Comparison of ENCODE assay signal across 6 cellular contexts in genomic region chr1:153962088-153963029, GRCh38. TPM values are rescaled to one million over a fixed set of nuclear protein-coding genes. Genes with fewer than 3 reads are reported as not detected.
DNase-seq lines count a peak whose midpoint lies in the region; ATAC-seq, FAIRE-seq and TF ChIP-seq lines count a peak whose summit lies in the region.

No MANE protein-coding gene starts in this region.

- in situ Hi-C loops in GM13977 (cut with MboI; ENCODE audit: low pct_unique_long_range_greater_than_20kb, low sequenced_read_pairs, unreplicated experiment) = no loop called here
- in situ Hi-C loops in HepG2 (cut with HindIII; ENCODE audit: extremely low pct_ligation_motif_present, low pct_unique_long_range_greater_than_20kb) = no loop called here

- POLR2A ChIA-PET in WTC11 (lab: Charles Lee) = interaction anchor here (0.6 to 2.9 kb wide), 5 partner anchors 16 to 258 kb away, joined by 3 to 24 read pairs (median 8); partner anchors contain the start of genes DENND4B, GATAD2B, RPS27 and SLC27A3
- POLR2A ChIA-PET in HepG2 (lab: Yijun Ruan, JAX) = interaction anchor here (1.0 to 10.0 kb wide), 8 partner anchors 9 to 257 kb away, joined by 4 to 209 read pairs (median 22); partner anchors contain the start of genes DENND4B, GATAD2B, JTB and RAB13

- peak overlapping the region; percentile 92 for H3K4me3 Mint-ChIP-seq in WTC11

- intact Hi-C loops in HepG2 (cut with micrococcal nuclease; ENCODE audit: unreplicated experiment) = no loop called here

- peaks cover 35% of the 10 kb centered on the region for H3K79me2 ChIP-seq in HepG2 (ENCODE audit: insufficient read depth, low read length)

- peak; percentile 18 for TF ChIP-seq CTCF in GM13977 (IDR thresholded peaks at IDR 0.05; ENCODE audit: extremely low read depth, insufficient read depth, missing control alignments)
- TF ChIP-seq CTCF in WTC11 (IDR thresholded peaks at IDR 0.05) = no peak
- peak; percentile 33 for TF ChIP-seq CTCF in HepG2 (CRISPR knock-in tag; IDR thresholded peaks at IDR 0.05)

- H2AFZ ChIP-seq in HepG2 (ENCODE audit: low read length) = no peak overlapping the region

- peak overlapping the region; percentile 98 for H3K4me2 ChIP-seq in HepG2 (ENCODE audit: low read depth, low read length)

- H3K27me3 Mint-ChIP-seq in WTC11 (ENCODE audit: low read depth) = no peaks in the 10 kb centered on the region

- 52% methylated on average over 14 of the region's 16 CpGs for WGBS in HepG2 (ENCODE audit: low lambda C conversion rate)

- H3K4me3 ChIP-seq in HepG2 (replicated peaks in 1 of 3; ENCODE audit: insufficient read depth in 1 of 3, low read depth in 2 of 3, low read length in 3 of 3) = peak overlapping the region; percentile 85 to 92 (median 90)

- H3K9me3 ChIP-seq in HepG2 (ENCODE audit: low read length) = no peaks in the 10 kb centered on the region

- no TSS peak for BruUV-seq in HepG2 (replicated peaks; lab: Mats Ljungman, UMichigan)

- H3K27ac ChIP-seq in HepG2 (ENCODE audit: extremely low read length, insufficient read depth, low read length) = peak overlapping the region; percentile 79

- H3K9me3 Mint-ChIP-seq in WTC11 = peaks cover 5% of the 10 kb centered on the region

- no peak for TF ChIP-seq POLR2A in HepG2 (IDR thresholded peaks at IDR 0.05; ENCODE audit: insufficient read depth in 1 of 2, low read depth in 2 of 2, low read length in 2 of 2)

- peaks cover 34% of the 10 kb centered on the region for H3K36me3 Mint-ChIP-seq in WTC11

- H3K27ac Mint-ChIP-seq in WTC11 = peak overlapping the region; percentile 100

- TF ChIP-seq RAD21 in HepG2 (CRISPR knock-in tag; IDR thresholded peaks at IDR 0.05) = no peak

- peaks cover 0 to 6% of the 10 kb centered on the region in 2 experiments; a peak in 1 of 5 replicates for H3K27me3 ChIP-seq in HepG2 (ENCODE audit: control insufficient read depth in 1 of 2, insufficient read depth in 2 of 2, low read length in 2 of 2)

- TF ChIP-seq EP300 in HepG2 (IDR thresholded peaks at IDR 0.05; ENCODE audit: low read depth in 2 of 2, low read length in 2 of 2) (no peak), HepG2 (CRISPR knock-in tag; IDR thresholded peaks at IDR 0.05; ENCODE audit: borderline replicate concordance) (no peak)

- ATAC-seq in WTC11 (no peak), HepG2 (peak; percentile 0; the same call in 1 of the 3 replicates), HG02610 (IDR thresholded peaks at IDR 0.05; ENCODE audit: unreplicated experiment) (no peak)

- peak overlapping the region; percentile 89 for H3K9ac ChIP-seq in HepG2 (ENCODE audit: insufficient read depth, low read depth, low read length)

- DNase-seq in GM13977 (ENCODE audit: low spot score) = no peak
- no peak for DNase-seq in WTC11 (ENCODE audit: low spot score)
- peak; percentile 26 for DNase-seq in HepG2 (ENCODE audit: low spot score)
- no peak for DNase-seq in effector CD8-positive, alpha-beta T cell (lab: John Stamatoyannopoulos, UW)
- DNase-seq in stimulated activated CD4-positive, alpha-beta T cell treated with anti-CD3 and anti-CD28 coated beads, Interleukin-4, amount 100 ng/mL, for 1 hour = no peak

- FAIRE-seq in HepG2 (lab: Jason Lieb, UNC) = no peak

- H3K4me1 Mint-ChIP-seq in WTC11 = peaks cover 56% of the 10 kb centered on the region

- CTCF ChIA-PET in WTC11 (lab: Charles Lee) = interaction anchor here (0.6 to 3.0 kb wide), 6 partner anchors 15 to 135 kb away, joined by 3 to 27 read pairs (median 4); partner anchors contain the start of genes DENND4B, JTB and RAB13
- CTCF ChIA-PET in HepG2 (lab: Yijun Ruan, JAX; ENCODE audit: low intra/inter-chr PET ratio, low total read pairs) = no interaction called here

- H3K4me1 ChIP-seq in HepG2 (ENCODE audit: insufficient read depth, low read length) = peaks cover 48% of the 10 kb centered on the region

- peaks cover 0 to 13% of the 10 kb centered on the region in 2 experiments; a peak in 1 of 5 replicates for H3K36me3 ChIP-seq in HepG2 (replicated peaks in 1 of 2; ENCODE audit: control insufficient read depth in 1 of 2, insufficient read depth in 2 of 2, low read length in 2 of 2)

- H4K20me1 ChIP-seq in HepG2 (ENCODE audit: insufficient read depth, low read length) = no peaks in the 10 kb centered on the region

RNA-seq across cellular contexts. Expression of gene SLC39A1, which starts 1.0 kb away (rescaled TPM):
- total RNA-seq in WTC11 (2021) (185 to 204 TPM (median 193 TPM) in 3 replicates), HepG2 (2016; rRNA removed; fragmentation: Illumina TruSeq; extraction: Trizol) (47.5 and 78.4 TPM in 2 replicates)
- 18.4 and 21.0 TPM in 2 replicates for total RNA-seq in HepG2 (2016; cell fraction: cytosol; rRNA removed; fragmentation: Illumina TruSeq; extraction: Trizol; ENCODE audit: low read depth)
- 44.8 and 83.0 TPM in 2 replicates for total RNA-seq in HepG2 (2016; cell fraction: insoluble cytoplasmic fraction; rRNA removed; fragmentation: Illumina TruSeq; extraction: Trizol)
- total RNA-seq in HepG2 (2016; cell fraction: membrane; rRNA removed; fragmentation: Illumina TruSeq; extraction: Trizol) = 48.8 and 53.3 TPM in 2 replicates
- 62.5 and 68.3 TPM in 2 replicates for total RNA-seq in HepG2 (2016; cell fraction: nucleus; rRNA removed; fragmentation: Illumina TruSeq; extraction: Trizol)
- polyA plus RNA-seq in HepG2 (2011; rRNA removed) = 71.2 and 80.5 TPM in 2 replicates
- 85.8 and 89.3 TPM in 2 replicates for polyA plus RNA-seq in HepG2 (2011; cell fraction: cytosol; rRNA removed)
- 45.4 and 53.1 TPM in 2 replicates for polyA plus RNA-seq in HepG2 (2011; cell fraction: nucleus; rRNA removed)
- polyA plus RNA-seq in HepG2 (2012) = 45.9 and 65.4 TPM in 2 replicates
- 17.5 and 20.5 TPM in 2 replicates for polyA plus RNA-seq in HepG2 (2016; cell fraction: cytosol; fragmentation: Illumina TruSeq; extraction: Trizol; ENCODE audit: low read depth)
- 42.6 and 45.0 TPM in 2 replicates for polyA plus RNA-seq in HepG2 (2016; cell fraction: insoluble cytoplasmic fraction; fragmentation: Illumina TruSeq; extraction: Trizol; ENCODE audit: low read depth)
- polyA plus RNA-seq in HepG2 (2016; cell fraction: membrane; fragmentation: Illumina TruSeq; extraction: Trizol; ENCODE audit: low read depth) = 36.5 and 40.5 TPM in 2 replicates
- 87.4 and 101 TPM in 2 replicates for polyA plus RNA-seq in HepG2 (2016; cell fraction: nucleus; fragmentation: Illumina TruSeq; extraction: Trizol; ENCODE audit: insufficient read depth, low read depth)
- polyA minus RNA-seq in HepG2 (2011; rRNA and poly(A)+ RNA removed; ENCODE audit: low replicate concordance) = 112 and 159 TPM in 2 replicates
- polyA minus RNA-seq in HepG2 (2011; cell fraction: cytosol; rRNA and poly(A)+ RNA removed) = 38.9 and 39.9 TPM in 2 replicates
- polyA minus RNA-seq in HepG2 (2011; cell fraction: nucleus; rRNA and poly(A)+ RNA removed) = 14.5 and 19.6 TPM in 2 replicates

RNA-seq across cellular contexts. Expression of gene CRTC2, which starts 3.9 kb away (rescaled TPM):
- total RNA-seq in WTC11 (2021) (34.7 to 43.7 TPM (median 38.1 TPM) in 3 replicates), HepG2 (2016; rRNA removed; fragmentation: Illumina TruSeq; extraction: Trizol) (4.0 and 6.1 TPM in 2 replicates)
- 3.0 and 4.2 TPM in 2 replicates for total RNA-seq in HepG2 (2016; cell fraction: cytosol; rRNA removed; fragmentation: Illumina TruSeq; extraction: Trizol; ENCODE audit: low read depth)
- 3.1 and 5.5 TPM in 2 replicates for total RNA-seq in HepG2 (2016; cell fraction: insoluble cytoplasmic fraction; rRNA removed; fragmentation: Illumina TruSeq; extraction: Trizol)
- total RNA-seq in HepG2 (2016; cell fraction: membrane; rRNA removed; fragmentation: Illumina TruSeq; extraction: Trizol) = 5.2 and 6.7 TPM in 2 replicates
- total RNA-seq in HepG2 (2016; cell fraction: nucleus; rRNA removed; fragmentation: Illumina TruSeq; extraction: Trizol) = 7.2 and 9.2 TPM in 2 replicates
- 24.2 and 26.7 TPM in 2 replicates for polyA plus RNA-seq in HepG2 (2011; rRNA removed)
- 10.1 and 12.6 TPM in 2 replicates for polyA plus RNA-seq in HepG2 (2011; cell fraction: cytosol; rRNA removed)
- 47.3 and 47.5 TPM in 2 replicates for polyA plus RNA-seq in HepG2 (2011; cell fraction: nucleus; rRNA removed)
- 14.5 and 18.4 TPM in 2 replicates for polyA plus RNA-seq in HepG2 (2012)
- polyA plus RNA-seq in HepG2 (2016; cell fraction: cytosol; fragmentation: Illumina TruSeq; extraction: Trizol; ENCODE audit: low read depth) = 4.5 and 4.8 TPM in 2 replicates
- 9.2 and 10.0 TPM in 2 replicates for polyA plus RNA-seq in HepG2 (2016; cell fraction: insoluble cytoplasmic fraction; fragmentation: Illumina TruSeq; extraction: Trizol; ENCODE audit: low read depth)
- polyA plus RNA-seq in HepG2 (2016; cell fraction: membrane; fragmentation: Illumina TruSeq; extraction: Trizol; ENCODE audit: low read depth) = 9.6 and 10.4 TPM in 2 replicates
- 37.9 and 40.4 TPM in 2 replicates for polyA plus RNA-seq in HepG2 (2016; cell fraction: nucleus; fragmentation: Illumina TruSeq; extraction: Trizol; ENCODE audit: insufficient read depth, low read depth)
- 40.4 and 54.2 TPM in 2 replicates for polyA minus RNA-seq in HepG2 (2011; rRNA and poly(A)+ RNA removed; ENCODE audit: low replicate concordance)
- 9.1 and 10.3 TPM in 2 replicates for polyA minus RNA-seq in HepG2 (2011; cell fraction: cytosol; rRNA and poly(A)+ RNA removed)
- polyA minus RNA-seq in HepG2 (2011; cell fraction: nucleus; rRNA and poly(A)+ RNA removed) = 20.5 and 25.0 TPM in 2 replicates

RNA-seq across cellular contexts. Expression of gene CREB3L4, which starts 5.3 kb away (rescaled TPM):
- 33.1 to 35.2 TPM (median 34.6 TPM) in 3 replicates for total RNA-seq in WTC11 (2021)
- 7.8 and 9.9 TPM in 2 replicates for total RNA-seq in HepG2 (2016; rRNA removed; fragmentation: Illumina TruSeq; extraction: Trizol)
- total RNA-seq in HepG2 (2016; cell fraction: cytosol; rRNA removed; fragmentation: Illumina TruSeq; extraction: Trizol; ENCODE audit: low read depth) = 2.6 and 3.2 TPM in 2 replicates
- total RNA-seq in HepG2 (2016; cell fraction: insoluble cytoplasmic fraction; rRNA removed; fragmentation: Illumina TruSeq; extraction: Trizol) = 8.3 and 10.7 TPM in 2 replicates
- 6.5 and 7.8 TPM in 2 replicates for total RNA-seq in HepG2 (2016; cell fraction: membrane; rRNA removed; fragmentation: Illumina TruSeq; extraction: Trizol)
- 8.4 and 9.8 TPM in 2 replicates for total RNA-seq in HepG2 (2016; cell fraction: nucleus; rRNA removed; fragmentation: Illumina TruSeq; extraction: Trizol)
- polyA plus RNA-seq in HepG2 (2011; rRNA removed) = 17.4 and 18.7 TPM in 2 replicates
- 13.1 and 18.4 TPM in 2 replicates for polyA plus RNA-seq in HepG2 (2011; cell fraction: cytosol; rRNA removed)
- 36.4 and 41.3 TPM in 2 replicates for polyA plus RNA-seq in HepG2 (2011; cell fraction: nucleus; rRNA removed)
- polyA plus RNA-seq in HepG2 (2012) = 9.7 and 10.7 TPM in 2 replicates
- 2.0 and 2.6 TPM in 2 replicates for polyA plus RNA-seq in HepG2 (2016; cell fraction: cytosol; fragmentation: Illumina TruSeq; extraction: Trizol; ENCODE audit: low read depth)
- polyA plus RNA-seq in HepG2 (2016; cell fraction: insoluble cytoplasmic fraction; fragmentation: Illumina TruSeq; extraction: Trizol; ENCODE audit: low read depth) = 8.4 and 10.9 TPM in 2 replicates
- 4.1 and 6.4 TPM in 2 replicates for polyA plus RNA-seq in HepG2 (2016; cell fraction: membrane; fragmentation: Illumina TruSeq; extraction: Trizol; ENCODE audit: low read depth)
- polyA plus RNA-seq in HepG2 (2016; cell fraction: nucleus; fragmentation: Illumina TruSeq; extraction: Trizol; ENCODE audit: insufficient read depth, low read depth) = 15.7 and 16.0 TPM in 2 replicates
- polyA minus RNA-seq in HepG2 (2011; rRNA and poly(A)+ RNA removed; ENCODE audit: low replicate concordance) = 22.4 and 31.3 TPM in 2 replicates
- 5.7 and 9.4 TPM in 2 replicates for polyA minus RNA-seq in HepG2 (2011; cell fraction: cytosol; rRNA and poly(A)+ RNA removed)
- 10.2 and 12.7 TPM in 2 replicates for polyA minus RNA-seq in HepG2 (2011; cell fraction: nucleus; rRNA and poly(A)+ RNA removed)

RNA-seq across cellular contexts. Expression of gene JTB, which starts 15.1 kb away (rescaled TPM):
- total RNA-seq in WTC11 (2021) (88.8 to 90.6 TPM (median 90.3 TPM) in 3 replicates), HepG2 (2016; rRNA removed; fragmentation: Illumina TruSeq; extraction: Trizol) (66.8 and 99.2 TPM in 2 replicates)
- total RNA-seq in HepG2 (2016; cell fraction: cytosol; rRNA removed; fragmentation: Illumina TruSeq; extraction: Trizol; ENCODE audit: low read depth) = 360 and 420 TPM in 2 replicates
- total RNA-seq in HepG2 (2016; cell fraction: insoluble cytoplasmic fraction; rRNA removed; fragmentation: Illumina TruSeq; extraction: Trizol) = 56.2 and 94.9 TPM in 2 replicates
- 294 and 339 TPM in 2 replicates for total RNA-seq in HepG2 (2016; cell fraction: membrane; rRNA removed; fragmentation: Illumina TruSeq; extraction: Trizol)
- 49.2 and 54.2 TPM in 2 replicates for total RNA-seq in HepG2 (2016; cell fraction: nucleus; rRNA removed; fragmentation: Illumina TruSeq; extraction: Trizol)
- polyA plus RNA-seq in HepG2 (2011; rRNA removed) = 90.3 and 96.7 TPM in 2 replicates
- 113 and 147 TPM in 2 replicates for polyA plus RNA-seq in HepG2 (2011; cell fraction: cytosol; rRNA removed)
- polyA plus RNA-seq in HepG2 (2011; cell fraction: nucleus; rRNA removed) = 63.3 and 75.8 TPM in 2 replicates
- 63.8 and 72.9 TPM in 2 replicates for polyA plus RNA-seq in HepG2 (2012)
- polyA plus RNA-seq in HepG2 (2016; cell fraction: cytosol; fragmentation: Illumina TruSeq; extraction: Trizol; ENCODE audit: low read depth) = 451 and 524 TPM in 2 replicates
- 64.3 and 74.6 TPM in 2 replicates for polyA plus RNA-seq in HepG2 (2016; cell fraction: insoluble cytoplasmic fraction; fragmentation: Illumina TruSeq; extraction: Trizol; ENCODE audit: low read depth)
- 289 and 331 TPM in 2 replicates for polyA plus RNA-seq in HepG2 (2016; cell fraction: membrane; fragmentation: Illumina TruSeq; extraction: Trizol; ENCODE audit: low read depth)
- 87.8 and 94.9 TPM in 2 replicates for polyA plus RNA-seq in HepG2 (2016; cell fraction: nucleus; fragmentation: Illumina TruSeq; extraction: Trizol; ENCODE audit: insufficient read depth, low read depth)
- polyA minus RNA-seq in HepG2 (2011; rRNA and poly(A)+ RNA removed; ENCODE audit: low replicate concordance) = 39.7 and 118 TPM in 2 replicates
- 23.9 and 26.3 TPM in 2 replicates for polyA minus RNA-seq in HepG2 (2011; cell fraction: cytosol; rRNA and poly(A)+ RNA removed)
- polyA minus RNA-seq in HepG2 (2011; cell fraction: nucleus; rRNA and poly(A)+ RNA removed) = 16.4 and 19.4 TPM in 2 replicates

RNA-seq across cellular contexts. Expression of gene DENND4B, which starts 15.8 kb away (rescaled TPM):
- total RNA-seq in WTC11 (2021) (88.9 to 93.9 TPM (median 93.1 TPM) in 3 replicates), HepG2 (2016; rRNA removed; fragmentation: Illumina TruSeq; extraction: Trizol) (8.7 and 15.1 TPM in 2 replicates)
- total RNA-seq in HepG2 (2016; cell fraction: cytosol; rRNA removed; fragmentation: Illumina TruSeq; extraction: Trizol; ENCODE audit: low read depth) = 9.7 and 9.9 TPM in 2 replicates
- 7.7 and 18.1 TPM in 2 replicates for total RNA-seq in HepG2 (2016; cell fraction: insoluble cytoplasmic fraction; rRNA removed; fragmentation: Illumina TruSeq; extraction: Trizol)
- 7.2 and 8.2 TPM in 2 replicates for total RNA-seq in HepG2 (2016; cell fraction: membrane; rRNA removed; fragmentation: Illumina TruSeq; extraction: Trizol)
- total RNA-seq in HepG2 (2016; cell fraction: nucleus; rRNA removed; fragmentation: Illumina TruSeq; extraction: Trizol) = 23.7 and 25.9 TPM in 2 replicates
- 20.3 and 24.3 TPM in 2 replicates for polyA plus RNA-seq in HepG2 (2011; rRNA removed)
- 6.5 and 10.3 TPM in 2 replicates for polyA plus RNA-seq in HepG2 (2011; cell fraction: cytosol; rRNA removed)
- 178 and 239 TPM in 2 replicates for polyA plus RNA-seq in HepG2 (2011; cell fraction: nucleus; rRNA removed)
- 17.2 and 21.8 TPM in 2 replicates for polyA plus RNA-seq in HepG2 (2012)
- polyA plus RNA-seq in HepG2 (2016; cell fraction: cytosol; fragmentation: Illumina TruSeq; extraction: Trizol; ENCODE audit: low read depth) = 1.4 and 1.6 TPM in 2 replicates
- polyA plus RNA-seq in HepG2 (2016; cell fraction: insoluble cytoplasmic fraction; fragmentation: Illumina TruSeq; extraction: Trizol; ENCODE audit: low read depth) = 10.3 and 15.7 TPM in 2 replicates
- 4.1 and 5.2 TPM in 2 replicates for polyA plus RNA-seq in HepG2 (2016; cell fraction: membrane; fragmentation: Illumina TruSeq; extraction: Trizol; ENCODE audit: low read depth)
- 75.3 and 79.3 TPM in 2 replicates for polyA plus RNA-seq in HepG2 (2016; cell fraction: nucleus; fragmentation: Illumina TruSeq; extraction: Trizol; ENCODE audit: insufficient read depth, low read depth)
- polyA minus RNA-seq in HepG2 (2011; rRNA and poly(A)+ RNA removed; ENCODE audit: low replicate concordance) = 60.1 and 65.7 TPM in 2 replicates
- polyA minus RNA-seq in HepG2 (2011; cell fraction: cytosol; rRNA and poly(A)+ RNA removed) = 7.4 and 8.5 TPM in 2 replicates
- polyA minus RNA-seq in HepG2 (2011; cell fraction: nucleus; rRNA and poly(A)+ RNA removed) = 66.1 and 70.7 TPM in 2 replicates
